Comparison of ENCODE assay signal across 8 cellular contexts in the genomic region with DNA sequence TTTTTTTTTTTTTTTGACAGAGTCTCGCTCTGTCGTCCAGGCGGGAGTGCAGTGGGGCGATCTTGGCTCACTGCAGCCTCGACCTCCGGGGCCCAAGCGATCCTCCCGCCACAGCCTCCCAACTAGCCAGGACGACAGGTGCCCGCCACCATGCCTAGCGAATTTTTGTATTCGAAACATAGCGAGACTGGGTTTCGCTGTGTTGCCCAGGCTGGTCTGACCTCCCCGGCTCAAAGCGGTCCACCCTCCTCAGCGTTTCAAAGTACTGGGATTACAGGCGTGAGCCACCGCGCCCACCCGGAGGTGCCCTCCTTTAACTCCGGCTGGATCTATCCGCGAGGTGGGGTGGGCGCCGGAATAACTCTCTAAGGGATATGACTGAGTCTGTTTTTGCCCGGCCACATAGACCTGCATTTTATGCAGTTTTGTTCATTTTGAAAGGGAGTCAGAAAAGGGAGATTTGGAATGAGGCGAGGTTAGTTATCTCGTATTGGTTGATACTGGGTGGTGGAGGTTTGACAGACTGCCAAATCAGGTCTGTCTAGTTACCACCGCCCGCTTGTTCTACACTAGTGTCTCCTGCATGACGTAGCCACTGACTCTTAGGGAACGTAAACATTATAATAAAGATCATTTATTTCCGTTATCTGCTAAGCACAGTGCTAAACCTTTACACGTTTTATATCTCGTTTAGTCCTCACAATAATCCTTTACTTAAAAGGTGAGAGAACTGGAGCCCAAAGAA. TPM values are rescaled to one million over a fixed set of nuclear protein-coding genes. Genes with fewer than 3 reads are reported as not detected.
DNase-seq lines count a peak whose midpoint lies in the region; ATAC-seq, FAIRE-seq and TF ChIP-seq lines count a peak whose summit lies in the region.

No MANE protein-coding gene starts in this region.

- H3K27ac ChIP-seq in hepatocyte (peak overlapping the region; percentile 24), stomach (peak overlapping the region; percentile 91 to 100 (median 97))

- FAIRE-seq in D721Med (lab: Jason Lieb, UNC) = no peak

- peak overlapping the region; percentile 77 for H3K4me2 ChIP-seq in hepatocyte

- peak overlapping the region; percentile 83 for H2AFZ ChIP-seq in hepatocyte

- POLR2A ChIA-PET in activated CD8-positive, alpha-beta T cell treated with anti-CD3 and anti-CD28 coated beads, Interleukin-2, amount 10 ng/mL, durations not matched to agents 7 days and 5 days (lab: Charles Lee) = no interaction called here

- H3K27ac Mint-ChIP-seq in activated CD8-positive, alpha-beta T cell treated with anti-CD3 and anti-CD28 coated beads, Interleukin-2, amount 10 ng/mL, durations not matched to agents 7 days and 5 days = peak overlapping the region; percentile 78

- TF ChIP-seq CTCF in hepatocyte (IDR thresholded peaks at IDR 0.05; ENCODE audit: poor library complexity) = no peak
- no peak for TF ChIP-seq CTCF in stomach (IDR thresholded peaks at IDR 0.05)
- no peak for TF ChIP-seq CTCF in D721Med (IDR thresholded peaks at IDR 0.05; ENCODE audit: insufficient read depth, missing control alignments)

- peaks cover 26% of the 10 kb centered on the region for H4K20me1 ChIP-seq in hepatocyte (ENCODE audit: insufficient read depth, poor library complexity, severe bottlenecking)

- H3K9me3 ChIP-seq in hepatocyte (ENCODE audit: low read depth) = no peaks in the 10 kb centered on the region
- H3K9me3 ChIP-seq in stomach = no peaks in the 10 kb centered on the region

- TF ChIP-seq POLR2A in stomach (IDR thresholded peaks at IDR 0.05) = no peak

- TF ChIP-seq EP300 in stomach (IDR thresholded peaks at IDR 0.05) = no peak

- no peaks in the 10 kb centered on the region for H3K27me3 Mint-ChIP-seq in activated CD8-positive, alpha-beta T cell treated with anti-CD3 and anti-CD28 coated beads, Interleukin-2, amount 10 ng/mL, durations not matched to agents 7 days and 5 days (ENCODE audit: low read depth)

- H3K36me3 Mint-ChIP-seq in activated CD8-positive, alpha-beta T cell treated with anti-CD3 and anti-CD28 coated beads, Interleukin-2, amount 10 ng/mL, durations not matched to agents 7 days and 5 days (ENCODE audit: low read depth) = peaks cover 27% of the 10 kb centered on the region

- H3K9me2 ChIP-seq in hepatocyte (replicated peaks; ENCODE audit: insufficient read depth) = no peaks in the 10 kb centered on the region

- WGBS in hepatocyte (ENCODE audit: low lambda C conversion rate, missing lambda C conversion rate) = 85% methylated on average over 36 of the region's 36 CpGs
- 29 to 56% (median 44%) methylated on average over 20 to 36 of the region's 36 CpGs for WGBS in stomach, 5 donors

- no peaks in the 10 kb centered on the region for H3K36me3 ChIP-seq in hepatocyte (replicated peaks; ENCODE audit: insufficient read depth, low read depth)
- peaks cover 3 to 21% (median 14%) of the 10 kb centered on the region in 4 donors for H3K36me3 ChIP-seq in stomach

- H3K9me3 Mint-ChIP-seq in activated CD8-positive, alpha-beta T cell treated with anti-CD3 and anti-CD28 coated beads, Interleukin-2, amount 10 ng/mL, durations not matched to agents 7 days and 5 days (ENCODE audit: insufficient read depth) = no peaks in the 10 kb centered on the region

- ATAC-seq in activated CD8-positive, alpha-beta T cell treated with anti-CD3 and anti-CD28 coated beads, Interleukin-2, amount 10 ng/mL, durations not matched to agents 7 days and 5 days = no peak
- no peak for ATAC-seq in GM21515 (IDR thresholded peaks at IDR 0.05; ENCODE audit: unreplicated experiment)

- CTCF ChIA-PET in activated CD8-positive, alpha-beta T cell treated with anti-CD3 and anti-CD28 coated beads, Interleukin-2, amount 10 ng/mL, durations not matched to agents 7 days and 5 days (lab: Charles Lee) = no interaction called here

- peak overlapping the region; percentile 97 for H3K4me3 Mint-ChIP-seq in activated CD8-positive, alpha-beta T cell treated with anti-CD3 and anti-CD28 coated beads, Interleukin-2, amount 10 ng/mL, durations not matched to agents 7 days and 5 days

- H3K4me3 ChIP-seq in hepatocyte (no peak overlapping the region), stomach (peak overlapping the region; percentile 73 to 92 (median 84))

- peak; percentile 9 for DNase-seq in NCI-H510A treated with DMSO at 0.1 percent for 48 hours (lab: John Stamatoyannopoulos, UW)
- no peak for DNase-seq in NCI-H510A (lab: John Stamatoyannopoulos, UW)
- no peak for DNase-seq in activated CD8-positive, alpha-beta T cell treated with anti-CD3 and anti-CD28 coated beads, Interleukin-2, amount 10 ng/mL, durations not matched to agents 7 days and 5 days
- DNase-seq in hepatocyte (ENCODE audit: low spot score) = peak; percentile 10
- DNase-seq in stomach = peak; percentile 50
- no peak for DNase-seq in 8988T
- no peak for DNase-seq in D721Med (ENCODE audit: insufficient read length, low spot score)

- H3K79me2 ChIP-seq in hepatocyte = peaks cover 39% of the 10 kb centered on the region

- H3K4me1 Mint-ChIP-seq in activated CD8-positive, alpha-beta T cell treated with anti-CD3 and anti-CD28 coated beads, Interleukin-2, amount 10 ng/mL, durations not matched to agents 7 days and 5 days (ENCODE audit: low read depth) = peaks cover 30% of the 10 kb centered on the region

- intact Hi-C loops in stomach (cut with DNase I; ENCODE audit: low total_unique reads) = no loop called here

- no peaks in the 10 kb centered on the region for H3K27me3 ChIP-seq in hepatocyte
- no peaks in the 10 kb centered on the region for H3K27me3 ChIP-seq in stomach

- H3K4me1 ChIP-seq in hepatocyte (ENCODE audit: insufficient read depth) (peaks cover 12% of the 10 kb centered on the region), stomach (peaks cover 18 to 33% (median 26%) of the 10 kb centered on the region in 4 donors)

RNA-seq across cellular contexts. Expression of a gene that starts 0.9 kb away (rescaled TPM):
- total RNA-seq in activated CD8-positive, alpha-beta T cell treated with anti-CD3 and anti-CD28 coated beads, Interleukin-2, amount 10 ng/mL, durations not matched to agents 7 days and 5 days = 100 to 1,000 TPM; 177 to 189 TPM
- total RNA-seq in hepatocyte = 107 and 115 TPM in 2 replicates
- 84.3 and 84.6 TPM in 2 replicates for polyA plus RNA-seq in hepatocyte
- total RNA-seq in stomach = 100 to 1,000 TPM in 1 of 5 donors, 10 to 100 TPM in 4; 18.5 to 109 (median 61.6) TPM
- 10 to 100 TPM; 59.0 to 90.7 (median 75.5) TPM for polyA plus RNA-seq in stomach

RNA-seq across cellular contexts. Expression of a gene that starts 16.1 kb away (rescaled TPM):
- 10 to 100 TPM; 29.3 to 30.5 TPM for total RNA-seq in activated CD8-positive, alpha-beta T cell treated with anti-CD3 and anti-CD28 coated beads, Interleukin-2, amount 10 ng/mL, durations not matched to agents 7 days and 5 days
- 30.5 and 31.3 TPM in 2 replicates for total RNA-seq in hepatocyte
- 66.7 and 71.1 TPM in 2 replicates for polyA plus RNA-seq in hepatocyte
- 100 to 1,000 TPM in 2 of 5 donors, 10 to 100 TPM in 3; 12.1 to 155 (median 46.2) TPM for total RNA-seq in stomach
- 10 to 100 TPM; 45.1 to 60.3 (median 48.6) TPM for polyA plus RNA-seq in stomach

RNA-seq across cellular contexts. Expression of a gene that starts 35.5 kb away (rescaled TPM):
- 1 to 10 TPM; 4.5 to 5.3 TPM for total RNA-seq in activated CD8-positive, alpha-beta T cell treated with anti-CD3 and anti-CD28 coated beads, Interleukin-2, amount 10 ng/mL, durations not matched to agents 7 days and 5 days
- total RNA-seq in hepatocyte (3.7 and 6.5 TPM in 2 replicates), stomach (10 to 100 TPM in 1 of 5 donors, 1 to 10 TPM in 4; 1.7 to 23.9 (median 6.6) TPM)
- polyA plus RNA-seq in hepatocyte (2.1 and 4.5 TPM in 2 replicates), stomach (1 to 10 TPM; 2.1 to 4.7 (median 2.5) TPM)

Comparison
In these comparisons a context has a peak if more than half of its experiments do, and no peak if none do; other contexts are left out.
1. DNase-seq: peak in NCI-H510A treated with DMSO at 0.1 percent for 48 hours (single experiment), hepatocyte (single experiment) and stomach (single experiment); none in NCI-H510A (single experiment), activated CD8-positive, alpha-beta T cell treated with anti-CD3 and anti-CD28 coated beads, Interleukin-2, amount 10 ng/mL, durations not matched to agents 7 days and 5 days (single experiment), 8988T (single experiment) and D721Med (single experiment).